Comparison of ENCODE assay signal across 1 cellular context in the genomic region with DNA sequence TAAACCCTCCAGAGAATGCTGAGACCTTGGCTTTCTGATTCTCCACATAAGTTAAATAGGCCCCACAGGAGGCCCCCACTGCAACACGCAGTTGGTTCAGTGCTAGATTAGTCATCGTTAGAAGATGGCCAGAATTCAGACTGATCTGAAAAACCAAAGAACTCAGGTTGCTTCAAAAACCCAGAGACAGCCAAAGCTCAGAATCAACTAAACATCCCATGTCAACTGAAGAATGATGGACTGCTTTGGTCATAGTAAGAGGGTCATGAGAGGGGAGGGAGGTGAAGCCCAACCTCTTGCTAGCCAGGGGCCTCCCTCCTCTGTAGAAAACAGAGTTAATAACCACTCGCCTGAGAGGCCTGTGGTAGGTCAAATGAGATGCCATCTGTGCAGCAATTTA.
TF ChIP-seq lines count a peak whose summit lies in the region.

No MANE protein-coding gene starts in this region.

TF ChIP-seq in HepG2, 621 proteins besides CTCF, POLR2A, EP300 and RAD21 (continued from another document):
- TF ChIP-seq, protein P1, sequence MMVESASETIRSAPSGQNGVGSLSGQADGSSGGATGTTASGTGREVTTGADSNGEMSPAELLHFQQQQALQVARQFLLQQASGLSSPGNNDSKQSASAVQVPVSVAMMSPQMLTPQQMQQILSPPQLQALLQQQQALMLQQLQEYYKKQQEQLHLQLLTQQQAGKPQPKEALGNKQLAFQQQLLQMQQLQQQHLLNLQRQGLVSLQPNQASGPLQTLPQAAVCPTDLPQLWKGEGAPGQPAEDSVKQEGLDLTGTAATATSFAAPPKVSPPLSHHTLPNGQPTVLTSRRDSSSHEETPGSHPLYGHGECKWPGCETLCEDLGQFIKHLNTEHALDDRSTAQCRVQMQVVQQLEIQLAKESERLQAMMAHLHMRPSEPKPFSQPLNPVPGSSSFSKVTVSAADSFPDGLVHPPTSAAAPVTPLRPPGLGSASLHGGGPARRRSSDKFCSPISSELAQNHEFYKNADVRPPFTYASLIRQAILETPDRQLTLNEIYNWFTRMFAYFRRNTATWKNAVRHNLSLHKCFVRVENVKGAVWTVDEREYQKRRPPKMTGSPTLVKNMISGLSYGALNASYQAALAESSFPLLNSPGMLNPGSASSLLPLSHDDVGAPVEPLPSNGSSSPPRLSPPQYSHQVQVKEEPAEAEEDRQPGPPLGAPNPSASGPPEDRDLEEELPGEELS (CRISPR knock-in tag; IDR thresholded peaks at IDR 0.05): no peak
- TF ChIP-seq ZNF224 (CRISPR knock-in tag; IDR thresholded peaks at IDR 0.05) (no peak), ZSCAN20 (CRISPR knock-in tag; IDR thresholded peaks at IDR 0.05; ENCODE audit: borderline replicate concordance) (no peak), GABPB1 (CRISPR knock-in tag; IDR thresholded peaks at IDR 0.05) (no peak), AGO1 (IDR thresholded peaks at IDR 0.05; ENCODE audit: low read depth, low read length, poor library complexity, severe bottlenecking) (no peak)
- TF ChIP-seq, protein P2, sequence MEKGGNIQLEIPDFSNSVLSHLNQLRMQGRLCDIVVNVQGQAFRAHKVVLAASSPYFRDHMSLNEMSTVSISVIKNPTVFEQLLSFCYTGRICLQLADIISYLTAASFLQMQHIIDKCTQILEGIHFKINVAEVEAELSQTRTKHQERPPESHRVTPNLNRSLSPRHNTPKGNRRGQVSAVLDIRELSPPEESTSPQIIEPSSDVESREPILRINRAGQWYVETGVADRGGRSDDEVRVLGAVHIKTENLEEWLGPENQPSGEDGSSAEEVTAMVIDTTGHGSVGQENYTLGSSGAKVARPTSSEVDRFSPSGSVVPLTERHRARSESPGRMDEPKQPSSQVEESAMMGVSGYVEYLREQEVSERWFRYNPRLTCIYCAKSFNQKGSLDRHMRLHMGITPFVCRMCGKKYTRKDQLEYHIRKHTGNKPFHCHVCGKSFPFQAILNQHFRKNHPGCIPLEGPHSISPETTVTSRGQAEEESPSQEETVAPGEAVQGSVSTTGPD (CRISPR knock-in tag; IDR thresholded peaks at IDR 0.05): no peak
